In genomic region chr20:49028684-49029083, GRCh38 we compare ENCODE assay signal across 9 cellular contexts. TPM values are rescaled to one million over a fixed set of nuclear protein-coding genes. Genes with fewer than 3 reads are reported as not detected.
DNase-seq lines count a peak whose midpoint lies in the region; ATAC-seq, FAIRE-seq and TF ChIP-seq lines count a peak whose summit lies in the region.
"Had no signal": no experiment of that assay in that cellular context is flagged by ENCODE, and none has a peak within 500 bp of the region (broad histone marks: within the 10 kb centered on the region; RNA-seq: fewer than 3 reads in every experiment).

No MANE protein-coding gene starts in this region.

- FAIRE-seq in G401.6 (lab: Jason Lieb, UNC) = peak; percentile 78
- no peak for FAIRE-seq in bronchial epithelial cell (lab: Jason Lieb, UNC)

- H3K36me3 ChIP-seq in bronchial epithelial cell (ENCODE audit: control insufficient read depth, insufficient read depth, low read length) = peaks cover 12% of the 10 kb centered on the region

- H3K4me3 ChIP-seq in NB4 (ENCODE audit: low read depth, low read length) (no peak overlapping the region), bronchial epithelial cell (ENCODE audit: low read depth, low read length) (no peak overlapping the region)
- H3K4me3 ChIP-seq: mucosa of descending colon had no signal

- no peaks in the 10 kb centered on the region for H3K27me3 ChIP-seq in bronchial epithelial cell (ENCODE audit: control insufficient read depth, insufficient read depth, low read length)

- TF ChIP-seq CTCF in NB4 (IDR thresholded peaks at IDR 0.05; ENCODE audit: low read depth, low read length) (peak; percentile 43), bronchial epithelial cell (IDR thresholded peaks at IDR 0.05; ENCODE audit: insufficient read depth, low read length, severe bottlenecking) (peak; percentile 22)

- intact Hi-C loops in posterior cingulate gyrus (cut with DNase I) = no loop called here

- ATAC-seq in HG03175 (IDR thresholded peaks at IDR 0.05; ENCODE audit: unreplicated experiment) (no peak), GM18867 (IDR thresholded peaks at IDR 0.05; ENCODE audit: unreplicated experiment) (no peak)
- ATAC-seq: mucosa of descending colon had no signal

- no peak for TF ChIP-seq POLR2A in NB4 (IDR thresholded peaks at IDR 0.05; ENCODE audit: extremely low read depth, insufficient read length)

- DNase-seq in NB4 (ENCODE audit: low read depth) = peak; percentile 55
- DNase-seq in bronchial epithelial cell (ENCODE audit: low read depth) = peak; percentile 4
- DNase-seq in midbrain (lab: John Stamatoyannopoulos, UW) = peak; percentile 8
- no peak for DNase-seq in posterior cingulate gyrus
- DNase-seq: activated naive CD4-positive, alpha-beta T cell treated with anti-CD3 and anti-CD28 coated beads, Interleukin-2, amount 50 U/mL, for 16 hours; mucosa of descending colon had no signal

RNA-seq across cellular contexts. Expression of gene CSE1L, which starts 17.4 kb away (rescaled TPM):
- 53.3 and 60.8 TPM in 2 replicates for total RNA-seq in bronchial epithelial cell

Comparison
In these comparisons a context has a peak if more than half of its experiments do, and no peak if none do; other contexts are left out.
1. DNase-seq: peak in NB4 (single experiment), bronchial epithelial cell (single experiment) and midbrain (single experiment); none in posterior cingulate gyrus (0 of 10).